In genomic region chr17:3980381-3980975, GRCh38 we compare ENCODE assay signal across 25 cellular contexts. TPM values are rescaled to one million over a fixed set of nuclear protein-coding genes. Genes with fewer than 3 reads are reported as not detected.
DNase-seq lines count a peak whose midpoint lies in the region; FAIRE-seq and TF ChIP-seq lines count a peak whose summit lies in the region.
"Had no signal": no experiment of that assay in that cellular context is flagged by ENCODE, and none has a peak within 500 bp of the region (broad histone marks: within the 10 kb centered on the region; RNA-seq: fewer than 3 reads in every experiment).

No MANE protein-coding gene starts in this region.

- no peaks in the 10 kb centered on the region for H3K9me1 ChIP-seq in endothelial cell of umbilical vein (replicated peaks; ENCODE audit: control insufficient read depth, extremely low read depth, insufficient read depth, low read length)

- TF ChIP-seq POLR2A in endothelial cell of umbilical vein (IDR thresholded peaks at IDR 0.05; ENCODE audit: low read depth, low read length): no peak

- H3K4me2 ChIP-seq in endothelial cell of umbilical vein (ENCODE audit: insufficient read depth, low read length) (no peak overlapping the region), Karpas-422 (ENCODE audit: low read depth, low read length, poor library complexity, severe bottlenecking) (no peak overlapping the region), OCI-LY7 (ENCODE audit: low read length) (no peak overlapping the region)
- H3K4me2 ChIP-seq: neural progenitor cell had no signal

- H2AFZ ChIP-seq in endothelial cell of umbilical vein (ENCODE audit: low read depth, low read length) (no peak overlapping the region), Karpas-422 (ENCODE audit: low read length) (no peak overlapping the region), OCI-LY7 (ENCODE audit: low read length) (no peak overlapping the region)
- H2AFZ ChIP-seq: GM23248, neural progenitor cell had no signal

- H4K20me1 ChIP-seq in endothelial cell of umbilical vein (replicated peaks; ENCODE audit: control insufficient read depth, extremely low read depth, insufficient read depth, low read length) (no peaks in the 10 kb centered on the region), Karpas-422 (ENCODE audit: insufficient read depth, low read depth, low read length) (no peaks in the 10 kb centered on the region), OCI-LY7 (ENCODE audit: insufficient read depth, low read length) (no peaks in the 10 kb centered on the region)

- POLR2A ChIA-PET in endothelial cell of umbilical vein (lab: Charles Lee) (interaction anchor here (0.8 kb wide), 1 partner anchor 15 kb away, joined by 3 read pairs; no protein-coding TSS in a partner anchor), OCI-LY7 (lab: Charles Lee) (interaction anchor here (0.5 to 1.0 kb wide), 2 partner anchors 9 to 15 kb away, joined by 3 to 4 read pairs; no protein-coding TSS in a partner anchor)

- H3K27me3 ChIP-seq in endothelial cell of umbilical vein (ENCODE audit: control insufficient read depth in 2 of 2, insufficient read depth in 2 of 2, low read length in 2 of 2) (no peaks in the 10 kb centered on the region), Karpas-422 (ENCODE audit: low read length) (no peaks in the 10 kb centered on the region)
- H3K27me3 ChIP-seq: body of pancreas, gastrocnemius medialis, neural progenitor cell, vagina had no signal

- H3K9ac ChIP-seq in endothelial cell of umbilical vein (replicated peaks; ENCODE audit: extremely low read depth, insufficient read depth, low read length) (no peak overlapping the region), Karpas-422 (ENCODE audit: low read length) (no peak overlapping the region)
- H3K9ac ChIP-seq: GM23248, neural progenitor cell had no signal

- no TSS peak for BruUV-seq in endothelial cell of umbilical vein (replicated peaks; lab: Mats Ljungman, UMichigan)
- no TSS peak for BruUV-seq in OCI-LY7 (replicated peaks; lab: Mats Ljungman, UMichigan)

- intact Hi-C loops in endothelial cell of umbilical vein (cut with micrococcal nuclease): no loop called here
- intact Hi-C loops in OCI-LY7 (cut with micrococcal nuclease; ENCODE audit: unreplicated experiment): no loop called here

- CTCF ChIA-PET in endothelial cell of umbilical vein (lab: Charles Lee) (interaction anchor here (0.8 to 1.4 kb wide), 5 partner anchors 10 to 67 kb away, joined by 3 to 6 read pairs (median 3); no protein-coding TSS in a partner anchor), OCI-LY7 (lab: Charles Lee; ENCODE audit: unreplicated experiment) (no interaction called here)

- peaks cover 38% of the 10 kb centered on the region for H3K4me1 ChIP-seq in endothelial cell of umbilical vein (ENCODE audit: control insufficient read depth, extremely low read depth, insufficient read depth, low read length)
- H3K4me1 ChIP-seq in Karpas-422 (ENCODE audit: low read length): peaks cover 15% of the 10 kb centered on the region
- peaks cover 16% of the 10 kb centered on the region for H3K4me1 ChIP-seq in OCI-LY7 (ENCODE audit: insufficient read depth, low read length, poor library complexity, severe bottlenecking)
- H3K4me1 ChIP-seq: neural progenitor cell had no signal

- H3K9me3 ChIP-seq in endothelial cell of umbilical vein (replicated peaks; ENCODE audit: control insufficient read depth, insufficient read depth, low read length) (peaks cover 2% of the 10 kb centered on the region), Karpas-422 (ENCODE audit: low read length) (no peaks in the 10 kb centered on the region), OCI-LY7 (ENCODE audit: low read length) (no peaks in the 10 kb centered on the region; the same call in 1 of the 2 replicates)
- H3K9me3 ChIP-seq: body of pancreas, gastrocnemius medialis, vagina had no signal

- H3K27ac ChIP-seq in endothelial cell of umbilical vein (ENCODE audit: insufficient read depth, low read depth, low read length) (no peak overlapping the region), Karpas-422 (ENCODE audit: low read length) (no peak overlapping the region), OCI-LY7 (ENCODE audit: low read depth, low read length, poor library complexity, severe bottlenecking) (no peak overlapping the region)
- H3K27ac ChIP-seq: body of pancreas, esophagus squamous epithelium, gastrocnemius medialis, GM23248, neural progenitor cell, RWPE1, thoracic aorta, vagina had no signal

- H3K9me2 ChIP-seq in Karpas-422 (replicated peaks; ENCODE audit: insufficient read depth, low read length): no peaks in the 10 kb centered on the region
- no peaks in the 10 kb centered on the region for H3K9me2 ChIP-seq in OCI-LY7 (ENCODE audit: insufficient read depth, low read length)

- H3K4me3 ChIP-seq in endothelial cell of umbilical vein (replicated peaks in 1 of 3; ENCODE audit: insufficient read depth in 1 of 3, low read depth in 1 of 3, low read length in 3 of 3) (no peak overlapping the region), Karpas-422 (ENCODE audit: low read length) (no peak overlapping the region), OCI-LY7 (ENCODE audit: low read depth, low read length, poor library complexity, severe bottlenecking) (no peak overlapping the region)
- H3K4me3 ChIP-seq: body of pancreas, esophagus squamous epithelium, gastrocnemius medialis, GM23248, neural progenitor cell, thoracic aorta, vagina had no signal

- peak; percentile 86 for DNase-seq in COR-L47 (lab: John Stamatoyannopoulos, UW)
- peak; percentile 47 for DNase-seq in NCI-H1092 treated with DMSO at 0.1 percent for 48 hours (lab: John Stamatoyannopoulos, UW)
- peak; percentile 97 for DNase-seq in NCI-H69 (lab: John Stamatoyannopoulos, UW)
- DNase-seq in endothelial cell of umbilical vein (ENCODE audit: low read depth, low spot score): peak; percentile 68
- no peak for DNase-seq in activated CD4-positive, alpha-beta T cell treated with anti-CD3 and anti-CD28 coated beads, Interleukin-2, amount 50 U/mL, for 1 hour
- DNase-seq in Karpas-422: no peak
- DNase-seq in OCI-LY7 (ENCODE audit: low spot score): no peak
- DNase-seq in HuH-7.5 (ENCODE audit: low spot score): no peak
- DNase-seq: activated CD4-positive, CD25-positive, alpha-beta regulatory T cell; activated CD8-positive, alpha-beta T cell treated with anti-CD3 and anti-CD28 coated beads for 36 hours; activated T-cell treated with anti-CD3 and anti-CD28 coated beads for 4 hours; body of pancreas; DMS79 treated with DMSO at 0.1 percent for 48 hours; effector memory CD4-positive, alpha-beta T cell; esophagus squamous epithelium; gastrocnemius medialis; GM23248; NCI-H748 treated with DMSO at 0.1 percent for 48 hours; stimulated activated CD4-positive, alpha-beta T cell treated with anti-CD3 and anti-CD28 coated beads, Interleukin-15, amount 100 ng/mL, for 24 hours; stimulated activated naive CD8-positive, alpha-beta T cell treated with anti-CD3 and anti-CD28 coated beads, Interleukin-15, Interleukin-2, amounts not matched to agents 100 U/mL and 50 U/mL, for 24 hours; T1000 had no signal

- TF ChIP-seq CTCF in endothelial cell of umbilical vein (IDR thresholded peaks at IDR 0.05; ENCODE audit: extremely low read depth in 1 of 2, insufficient read depth in 1 of 2, low read depth in 1 of 2, low read length in 2 of 2): no peak
- TF ChIP-seq CTCF in OCI-LY7 (conservative IDR thresholded peaks at IDR 0.05; ENCODE audit: low read length): no peak

- H3K79me2 ChIP-seq in endothelial cell of umbilical vein (ENCODE audit: control insufficient read depth, insufficient read depth, low read length): no peaks in the 10 kb centered on the region
- H3K79me2 ChIP-seq in Karpas-422 (ENCODE audit: low read length): no peaks in the 10 kb centered on the region
- H3K79me2 ChIP-seq in OCI-LY7 (ENCODE audit: insufficient read depth, low read depth, low read length): no peaks in the 10 kb centered on the region

- FAIRE-seq in endothelial cell of umbilical vein (lab: Jason Lieb, UNC): peak; percentile 59

- H3K36me3 ChIP-seq in endothelial cell of umbilical vein (ENCODE audit: control insufficient read depth in 2 of 2, extremely low read depth in 1 of 2, insufficient read depth in 2 of 2, low read length in 2 of 2): no peaks in the 10 kb centered on the region
- H3K36me3 ChIP-seq in Karpas-422 (ENCODE audit: insufficient read depth, low read length): no peaks in the 10 kb centered on the region
- no peaks in the 10 kb centered on the region for H3K36me3 ChIP-seq in OCI-LY7 (ENCODE audit: insufficient read depth, low read length)
- H3K36me3 ChIP-seq: esophagus squamous epithelium, gastrocnemius medialis, neural progenitor cell, thoracic aorta, vagina had no signal

- dilution Hi-C loops in endothelial cell of umbilical vein (cut with MboI; ENCODE audit: extremely low pct_ligation_motif_present, low sequenced_read_pairs): no loop called here

TF ChIP-seq in endothelial cell of umbilical vein, 7 proteins besides CTCF, POLR2A, EP300 and RAD21:
- TF ChIP-seq POLR2AphosphoS5 (IDR thresholded peaks at IDR 0.05; ENCODE audit: insufficient read depth, low read depth, low read length) (no peak), MYC (IDR thresholded peaks at IDR 0.05; ENCODE audit: low read depth, low read length) (no peak), EZH2 (IDR thresholded peaks at IDR 0.05; ENCODE audit: borderline replicate concordance, low read depth, low read length, severe bottlenecking) (no peak), GATA2 (IDR thresholded peaks at IDR 0.05; ENCODE audit: insufficient read depth, insufficient read length, low read depth, low read length) (no peak), JUN (IDR thresholded peaks at IDR 0.05; ENCODE audit: borderline replicate concordance, insufficient read depth, insufficient read length, low read depth) (no peak), FOS (IDR thresholded peaks at IDR 0.05; ENCODE audit: borderline replicate concordance, insufficient read depth, low read length) (no peak)
- TF ChIP-seq, protein P1, sequence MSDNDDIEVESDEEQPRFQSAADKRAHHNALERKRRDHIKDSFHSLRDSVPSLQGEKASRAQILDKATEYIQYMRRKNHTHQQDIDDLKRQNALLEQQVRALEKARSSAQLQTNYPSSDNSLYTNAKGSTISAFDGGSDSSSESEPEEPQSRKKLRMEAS (IDR thresholded peaks at IDR 0.05; ENCODE audit: insufficient read depth, insufficient read length): no peak

RNA-seq across cellular contexts. Expression of gene ATP2A3, which starts 16.2 kb away (rescaled TPM):
- total RNA-seq in endothelial cell of umbilical vein: 0.55 and 0.78 TPM in 2 replicates
- 0.37 TPM in 2 replicates for polyA plus RNA-seq in endothelial cell of umbilical vein
- polyA plus RNA-seq in endothelial cell of umbilical vein (2011; cell fraction: cytosol; rRNA removed): 0.28 and 0.32 TPM in 2 replicates
- 0.26 and 0.36 TPM in 2 replicates for polyA plus RNA-seq in endothelial cell of umbilical vein (2011; cell fraction: nucleus; rRNA removed)
- 1.6 and 1.8 TPM in 2 replicates for polyA plus RNA-seq in endothelial cell of umbilical vein (2012)
- polyA minus RNA-seq in endothelial cell of umbilical vein: 1.4 and 3.2 TPM in 2 replicates
- 4.7 TPM for polyA minus RNA-seq in endothelial cell of umbilical vein (2011; cell fraction: cytosol; rRNA and poly(A)+ RNA removed)
- polyA minus RNA-seq in endothelial cell of umbilical vein (2011; cell fraction: nucleus; rRNA and poly(A)+ RNA removed): 0.82 TPM in 1 of 2 replicates, not detected in the other
- 101 and 204 TPM in 2 replicates for total RNA-seq in Karpas-422 (2014; rRNA removed; shearing (Covaris generic); ENCODE audit: low replicate concordance)
- 84.0 and 108 TPM in 2 replicates for total RNA-seq in OCI-LY7 (2014; rRNA removed; shearing (Covaris generic))
- 322 and 353 TPM in 2 replicates for total RNA-seq in OCI-LY7 (2022)

Comparison
In these comparisons a context has a peak if more than half of its experiments do, and no peak if none do; other contexts are left out.
1. DNase-seq: peak in COR-L47 (single experiment), NCI-H1092 treated with DMSO at 0.1 percent for 48 hours (single experiment), NCI-H69 (single experiment) and endothelial cell of umbilical vein (single experiment); none in activated CD4-positive, alpha-beta T cell treated with anti-CD3 and anti-CD28 coated beads, Interleukin-2, amount 50 U/mL, for 1 hour (single experiment), Karpas-422 (single experiment), OCI-LY7 (single experiment) and HuH-7.5 (single experiment).
2. RNA of gene ATP2A3, which starts 16.2 kb away (total RNA-seq): 84.0 to 353 TPM in OCI-LY7 and 101 to 204 TPM in Karpas-422; 0.55 to 0.78 TPM in endothelial cell of umbilical vein; every median in the first group is over 10 times any median in the second.